Comparison of ENCODE assay signal across 10 cellular contexts in the genomic region with DNA sequence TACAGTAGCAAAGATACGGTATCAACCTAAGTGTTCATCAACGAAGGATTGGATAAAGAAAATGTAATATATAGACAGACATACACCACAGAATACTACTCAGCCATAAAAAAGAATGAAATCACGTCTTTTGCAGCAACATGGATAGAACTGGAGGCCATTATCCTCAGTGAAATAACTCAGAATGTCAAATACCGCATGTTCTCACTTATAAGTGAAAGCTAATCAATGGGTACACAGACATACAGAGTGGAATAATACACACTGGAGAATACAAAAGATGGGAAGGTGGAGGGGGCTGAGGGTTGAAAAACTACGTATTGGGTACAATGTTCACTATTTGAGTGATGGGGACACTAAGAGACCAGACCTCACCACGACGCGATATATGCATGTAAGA. TPM values are rescaled to one million over a fixed set of nuclear protein-coding genes. Genes with fewer than 3 reads are reported as not detected.
A peak's percentile ranks its signal among the peaks of the same experiment; 100 is the strongest.
DNase-seq lines count a peak whose midpoint lies in the region; ATAC-seq, FAIRE-seq and TF ChIP-seq lines count a peak whose summit lies in the region.
"Had no signal": no experiment of that assay in that cellular context is flagged by ENCODE, and none has a peak within 500 bp of the region (broad histone marks: within the 10 kb centered on the region; RNA-seq: fewer than 3 reads in every experiment).

No MANE protein-coding gene starts in this region.

- TF ChIP-seq CTCF in MCF 10A (IDR thresholded peaks at IDR 0.05; ENCODE audit: unreplicated experiment) (no peak), breast epithelium (IDR thresholded peaks at IDR 0.05) (no peak), activated B cell treated with CpG ODN at 0.5 μM for 24 hours (IDR thresholded peaks at IDR 0.05) (no peak), glutamatergic neuron (IDR thresholded peaks at IDR 0.05; ENCODE audit: partially characterized antibody, unreplicated experiment) (no peak), pancreas (IDR thresholded peaks at IDR 0.05) (no peak)

- ATAC-seq in activated B cell treated with CpG ODN at 0.5 μM for 24 hours (ENCODE audit: low read depth) (no peak), HG03432 (IDR thresholded peaks at IDR 0.05; ENCODE audit: unreplicated experiment) (no peak), pancreas (no peak)
- ATAC-seq in stimulated activated naive CD8-positive, alpha-beta T cell treated with anti-CD3 and anti-CD28 coated beads, Interleukin-15, amount 100 ng/mL, for 72 hours = no peak

- H3K9me3 Mint-ChIP-seq in MCF 10A (ENCODE audit: unreplicated experiment) (no peaks in the 10 kb centered on the region), activated B cell treated with CpG ODN at 0.5 μM for 24 hours (peaks cover 3% of the 10 kb centered on the region), glutamatergic neuron (ENCODE audit: unreplicated experiment) (no peaks in the 10 kb centered on the region)
- H3K9me3 Mint-ChIP-seq in stimulated activated naive CD8-positive, alpha-beta T cell treated with anti-CD3 and anti-CD28 coated beads, Interleukin-15, amount 100 ng/mL, for 72 hours = peaks cover 6% of the 10 kb centered on the region in 2 donors

- POLR2A ChIA-PET in MCF 10A (lab: Yijun Ruan, JAX) = interaction anchor here (0.6 to 1.9 kb wide), 4 partner anchors 45 to 197 kb away, joined by 3 to 6 read pairs (median 4); a partner anchor contains a TSS
- POLR2A ChIA-PET in activated B cell treated with CpG ODN at 0.5 μM for 24 hours (lab: Charles Lee) = interaction anchor here (2.2 kb wide), 1 partner anchor 60 kb away, joined by 16 read pairs; a partner anchor contains a TSS

- H3K4me3 ChIP-seq in breast epithelium = no peak overlapping the region
- no peak overlapping the region for H3K4me3 ChIP-seq in pancreas

- H3K36me3 ChIP-seq in breast epithelium (no peaks in the 10 kb centered on the region), pancreas (no peaks in the 10 kb centered on the region)

- CTCF ChIA-PET in MCF 10A (lab: Yijun Ruan, JAX) (interaction anchor here (0.6 to 2.9 kb wide), 6 partner anchors 15 to 283 kb away, joined by 3 to 17 read pairs (median 4); a partner anchor contains a TSS), activated B cell treated with CpG ODN at 0.5 μM for 24 hours (lab: Charles Lee) (interaction anchor here (1.3 kb wide), 1 partner anchor 15 kb away, joined by 6 read pairs; no protein-coding TSS in a partner anchor)

- no peak for TF ChIP-seq POLR2A in breast epithelium (IDR thresholded peaks at IDR 0.05)

- DNase-seq in MCF 10A (ENCODE audit: unreplicated experiment) = no peak
- no peak for DNase-seq in breast epithelium (ENCODE audit: low spot score in 2 of 2)
- DNase-seq in activated B cell treated with CpG ODN at 0.5 μM for 24 hours = no peak
- DNase-seq in glutamatergic neuron = no peak
- DNase-seq in stimulated activated naive CD8-positive, alpha-beta T cell treated with anti-CD3 and anti-CD28 coated beads, Interleukin-15, amount 100 ng/mL, for 72 hours = no peak
- no peak for DNase-seq in NCI-H446 (lab: John Stamatoyannopoulos, UW)
- DNase-seq in pancreas = no peak
- DNase-seq: kidney had no signal

- H3K27me3 ChIP-seq in breast epithelium (no peaks in the 10 kb centered on the region), pancreas (no peaks in the 10 kb centered on the region)

- H3K4me1 Mint-ChIP-seq in MCF 10A (ENCODE audit: insufficient read depth, unreplicated experiment) (peaks cover 39% of the 10 kb centered on the region), activated B cell treated with CpG ODN at 0.5 μM for 24 hours (peaks cover 16% of the 10 kb centered on the region), glutamatergic neuron (ENCODE audit: low read depth, unreplicated experiment) (peaks cover 19% of the 10 kb centered on the region)
- peaks cover 37% of the 10 kb centered on the region for H3K4me1 Mint-ChIP-seq in stimulated activated naive CD8-positive, alpha-beta T cell treated with anti-CD3 and anti-CD28 coated beads, Interleukin-15, amount 100 ng/mL, for 72 hours

- H3K9me3 ChIP-seq in breast epithelium (no peaks in the 10 kb centered on the region), pancreas (no peaks in the 10 kb centered on the region)

- H3K4me1 ChIP-seq in breast epithelium (no peaks in the 10 kb centered on the region), pancreas (no peaks in the 10 kb centered on the region)

- WGBS in pancreas, 2 donors = 58 to 66% methylated on average over 8 of the region's 8 CpGs

- peak overlapping the region; percentile 98 for H3K4me3 Mint-ChIP-seq in MCF 10A (ENCODE audit: unreplicated experiment)
- peak overlapping the region; percentile 96 for H3K4me3 Mint-ChIP-seq in activated B cell treated with CpG ODN at 0.5 μM for 24 hours
- peak overlapping the region; percentile 100 for H3K4me3 Mint-ChIP-seq in glutamatergic neuron (ENCODE audit: unreplicated experiment)
- H3K4me3 Mint-ChIP-seq in stimulated activated naive CD8-positive, alpha-beta T cell treated with anti-CD3 and anti-CD28 coated beads, Interleukin-15, amount 100 ng/mL, for 72 hours = peak overlapping the region; percentile 93 to 97

- H3K27ac Mint-ChIP-seq in MCF 10A (ENCODE audit: low read depth, unreplicated experiment) (peak overlapping the region; percentile 96), activated B cell treated with CpG ODN at 0.5 μM for 24 hours (no peak overlapping the region), glutamatergic neuron (ENCODE audit: unreplicated experiment) (no peak overlapping the region)
- H3K27ac Mint-ChIP-seq in stimulated activated naive CD8-positive, alpha-beta T cell treated with anti-CD3 and anti-CD28 coated beads, Interleukin-15, amount 100 ng/mL, for 72 hours = peak overlapping the region; percentile 98 to 100

- H3K27me3 Mint-ChIP-seq in MCF 10A (ENCODE audit: insufficient read depth, unreplicated experiment) = no peaks in the 10 kb centered on the region
- H3K27me3 Mint-ChIP-seq in activated B cell treated with CpG ODN at 0.5 μM for 24 hours = no peaks in the 10 kb centered on the region
- H3K27me3 Mint-ChIP-seq in glutamatergic neuron (ENCODE audit: unreplicated experiment) = peaks cover 8% of the 10 kb centered on the region
- H3K27me3 Mint-ChIP-seq in stimulated activated naive CD8-positive, alpha-beta T cell treated with anti-CD3 and anti-CD28 coated beads, Interleukin-15, amount 100 ng/mL, for 72 hours = no peaks in the 10 kb centered on the region

- H3K27ac ChIP-seq in breast epithelium (no peak overlapping the region), pancreas (no peak overlapping the region)

- no peak for FAIRE-seq in pancreas (lab: Jason Lieb, UNC)
- FAIRE-seq: kidney had no signal

- no TSS peak for BruUV-seq in MCF 10A (replicated peaks; lab: Mats Ljungman, UMichigan)

- H3K36me3 Mint-ChIP-seq in MCF 10A (ENCODE audit: insufficient read depth, unreplicated experiment) = no peaks in the 10 kb centered on the region
- H3K36me3 Mint-ChIP-seq in activated B cell treated with CpG ODN at 0.5 μM for 24 hours (ENCODE audit: low read depth) = peaks cover 4% of the 10 kb centered on the region
- no peaks in the 10 kb centered on the region for H3K36me3 Mint-ChIP-seq in glutamatergic neuron (ENCODE audit: unreplicated experiment)

- intact Hi-C loops in MCF 10A (cut with micrococcal nuclease) (no loop called here), breast epithelium (cut with DNase I; ENCODE audit: low total_unique reads) (no loop called here), activated B cell treated with CpG ODN at 0.5 μM for 24 hours (cut with micrococcal nuclease) (loop anchor here (10.0 kb wide), 1 partner anchor 1211 kb away; a partner anchor contains a TSS), pancreas (cut with DNase I) (no loop called here)

RNA-seq across cellular contexts. Expression of a gene that starts 1.1 kb away (rescaled TPM):
- 58.5 and 67.9 TPM in 2 replicates for total RNA-seq in MCF 10A (2022)
- 10 to 100 TPM in 2 of 3 donors, 1 to 10 TPM in 1; 7.5 to 33.9 (median 11.1) TPM for total RNA-seq in breast epithelium
- 12.2 and 12.6 TPM in 2 replicates for total RNA-seq in activated B cell treated with CpG ODN at 0.5 μM for 24 hours
- 47.1 TPM for total RNA-seq in glutamatergic neuron (ENCODE audit: unreplicated experiment)
- 1 to 10 TPM; 1.1 to 6.3 (median 2.8) TPM for total RNA-seq in pancreas
- 1 to 10 TPM in 1 of 2 donors, under 1 TPM in 1; 0.72 to 1.9 TPM for polyA plus RNA-seq in pancreas

RNA-seq across cellular contexts. Expression of a gene that starts 33.2 kb away (rescaled TPM):
- total RNA-seq in MCF 10A (2022) = 1.3 and 1.7 TPM in 2 replicates
- under 1 TPM; 0.80 to 0.98 (median 0.88) TPM for total RNA-seq in breast epithelium
- total RNA-seq in activated B cell treated with CpG ODN at 0.5 μM for 24 hours = not detected in 2 replicates
- total RNA-seq in glutamatergic neuron (ENCODE audit: unreplicated experiment) = 451 TPM
- total RNA-seq in pancreas = 1 to 10 TPM in 1 of 6 donors, under 1 TPM in 5; 0.14 to 1.0 (median 0.55) TPM
- polyA plus RNA-seq in pancreas = 1 to 10 TPM in 1 of 2 donors, under 1 TPM in 1; 0.38 to 1.0 TPM

RNA-seq across cellular contexts. Expression of a gene that starts 51.5 kb away (rescaled TPM):
- total RNA-seq in MCF 10A (2022) (not detected in 2 replicates), breast epithelium (under 1 TPM in 1 of 3 donors, not detected in 2; 0.16 TPM), activated B cell treated with CpG ODN at 0.5 μM for 24 hours (not detected in 2 replicates), glutamatergic neuron (ENCODE audit: unreplicated experiment) (0.37 TPM), pancreas (under 1 TPM in 2 of 6 donors, not detected in 4; 0.06 to 0.09 TPM)
- under 1 TPM; 0.19 to 0.31 TPM for polyA plus RNA-seq in pancreas
- total RNA-seq: RPMI7951 had no signal

Comparison
In these comparisons a context has a peak if more than half of its experiments do, and no peak if none do; other contexts are left out.
1. H3K27ac Mint-ChIP-seq: peak in MCF 10A (single experiment) and stimulated activated naive CD8-positive, alpha-beta T cell treated with anti-CD3 and anti-CD28 coated beads, Interleukin-15, amount 100 ng/mL, for 72 hours (2 of 2); none in activated B cell treated with CpG ODN at 0.5 μM for 24 hours (single experiment) and glutamatergic neuron (single experiment).
2. RNA of a gene that starts 33.2 kb away (total RNA-seq): 451 TPM in glutamatergic neuron (single experiment); 1.3 to 1.7 TPM in MCF 10A, 0.80 to 0.98 TPM in breast epithelium, 0.14 to 1.0 TPM in pancreas and not detected in activated B cell treated with CpG ODN at 0.5 μM for 24 hours; every median in the first group is over 100 times any median in the second.
3. Peak in every context shown above with its lines, with median percentiles within 50 percentile points of each other: H3K4me3 Mint-ChIP-seq.